Comparison of ENCODE assay signal across 15 cellular contexts in genomic region chr22:36399473-36399780, GRCh38. TPM values are rescaled to one million over a fixed set of nuclear protein-coding genes. Genes with fewer than 3 reads are reported as not detected.
DNase-seq lines count a peak whose midpoint lies in the region; ATAC-seq and TF ChIP-seq lines count a peak whose summit lies in the region.
"Had no signal": no experiment of that assay in that cellular context is flagged by ENCODE, and none has a peak within 500 bp of the region (broad histone marks: within the 10 kb centered on the region; RNA-seq: fewer than 3 reads in every experiment).

No MANE protein-coding gene starts in this region.

- H3K9me3 ChIP-seq in mucosa of rectum (ENCODE audit: control insufficient read depth in 2 of 2, low read length in 2 of 2), result no peaks in the 10 kb centered on the region
- no peaks in the 10 kb centered on the region for H3K9me3 ChIP-seq in smooth muscle cell (replicated peaks; ENCODE audit: low read depth)
- H3K9me3 ChIP-seq: thyroid gland had no signal

- H3K27ac ChIP-seq in mucosa of rectum (ENCODE audit: low read depth in 2 of 2, low read length in 2 of 2) (peak overlapping the region; percentile 83 to 92), smooth muscle cell (ENCODE audit: low read depth) (no peak overlapping the region)
- H3K27ac ChIP-seq: thyroid gland had no signal

- H3K9me3 Mint-ChIP-seq in CD14-positive monocyte, result peaks cover 0 to 2% (median 0%) of the 10 kb centered on the region in 7 donors
- no peaks in the 10 kb centered on the region for H3K9me3 Mint-ChIP-seq in activated B cell treated with CpG ODN at 0.5 μM for 24 hours
- H3K9me3 Mint-ChIP-seq: T-cell had no signal

- TF ChIP-seq CTCF in CD14-positive monocyte (IDR thresholded peaks at IDR 0.05) (no peak), activated B cell treated with CpG ODN at 0.5 μM for 24 hours (IDR thresholded peaks at IDR 0.05) (no peak), smooth muscle cell (IDR thresholded peaks at IDR 0.05; ENCODE audit: borderline replicate concordance, insufficient read depth, poor library complexity, severe bottlenecking) (no peak)

- intact Hi-C loops in CD14-positive monocyte (cut with micrococcal nuclease) (loop anchor here in 1 of 2 donors (5.0 kb wide), 1 partner anchor 48 kb away; no protein-coding TSS in a partner anchor), activated B cell treated with CpG ODN at 0.5 μM for 24 hours (cut with micrococcal nuclease) (no loop called here)

- H3F3A ChIP-seq in smooth muscle cell (ENCODE audit: low read depth), result no peaks in the 10 kb centered on the region

- no peaks in the 10 kb centered on the region for H3K36me3 ChIP-seq in mucosa of rectum (ENCODE audit: control insufficient read depth in 2 of 2, insufficient read depth in 2 of 2, low read length in 2 of 2)
- no peaks in the 10 kb centered on the region for H3K36me3 ChIP-seq in smooth muscle cell (ENCODE audit: low read depth)
- H3K36me3 ChIP-seq: thyroid gland had no signal

- H3K36me3 Mint-ChIP-seq in CD14-positive monocyte, result peaks cover 5 to 9% of the 10 kb centered on the region in 2 donors
- H3K36me3 Mint-ChIP-seq in activated B cell treated with CpG ODN at 0.5 μM for 24 hours (ENCODE audit: low read depth), result no peaks in the 10 kb centered on the region
- H3K36me3 Mint-ChIP-seq: T-cell had no signal

- H3K4me3 Mint-ChIP-seq in CD14-positive monocyte (peak overlapping the region; percentile 8 to 51), activated B cell treated with CpG ODN at 0.5 μM for 24 hours (peak overlapping the region; percentile 9)

- H3K9ac ChIP-seq in mucosa of rectum (ENCODE audit: low read depth in 1 of 2, low read length in 2 of 2) (peak overlapping the region in 1 of 2 donors; percentile 47), smooth muscle cell (ENCODE audit: low read depth) (no peak overlapping the region)

- DNase-seq in CD14-positive monocyte (ENCODE audit: low spot score), result no peak
- peak; percentile 77 for DNase-seq in LoVo (ENCODE audit: low spot score)
- DNase-seq in activated B cell treated with CpG ODN at 0.5 μM for 24 hours, result no peak
- no peak for DNase-seq in smooth muscle cell (lab: John Stamatoyannopoulos, UW; ENCODE audit: unreplicated experiment)
- no peak for DNase-seq in stimulated activated CD4-positive, alpha-beta T cell treated with anti-CD3 and anti-CD28 coated beads, Interleukin-2, amount 100 ng/mL, for 24 hours
- DNase-seq: activated CD4-positive, alpha-beta T cell treated with anti-CD3 and anti-CD28 coated beads, Interleukin-2, amount 50 U/mL, for 1 hour; activated effector memory CD4-positive, alpha-beta T cell treated with Interleukin-2 at 50 U/mL for 16 hours; foreskin fibroblast; NCI-H226; stimulated activated CD4-positive, alpha-beta T cell treated with anti-CD3 and anti-CD28 coated beads, Interleukin-15, amount 100 ng/mL, for 24 hours; T-cell; thyroid gland had no signal

- 96% methylated on average over 3 of the region's 3 CpGs for WGBS in smooth muscle cell (ENCODE audit: low lambda C conversion rate)

- H3K27ac Mint-ChIP-seq in CD14-positive monocyte (peak overlapping the region; percentile 48 to 87 (median 73)), activated B cell treated with CpG ODN at 0.5 μM for 24 hours (no peak overlapping the region)

- peaks cover 84% of the 10 kb centered on the region for H3K4me1 Mint-ChIP-seq in CD14-positive monocyte
- H3K4me1 Mint-ChIP-seq in activated B cell treated with CpG ODN at 0.5 μM for 24 hours, result peaks cover 47% of the 10 kb centered on the region

- H3K4me3 ChIP-seq in mucosa of rectum (ENCODE audit: low read length in 2 of 2) (peak overlapping the region; percentile 24 to 60), smooth muscle cell (no peak overlapping the region)
- H3K4me3 ChIP-seq: thyroid gland had no signal

- peaks cover 0 to 3% (median 0%) of the 10 kb centered on the region in 3 donors for H3K27me3 Mint-ChIP-seq in CD14-positive monocyte (ENCODE audit: low read depth in 3 of 3)
- H3K27me3 Mint-ChIP-seq in activated B cell treated with CpG ODN at 0.5 μM for 24 hours, result no peaks in the 10 kb centered on the region
- H3K27me3 Mint-ChIP-seq: T-cell had no signal

- no peaks in the 10 kb centered on the region for H4K20me1 ChIP-seq in smooth muscle cell (ENCODE audit: low read depth)

- CTCF ChIA-PET in activated B cell treated with CpG ODN at 0.5 μM for 24 hours (lab: Charles Lee), result no interaction called here

- H2AFZ ChIP-seq in smooth muscle cell (ENCODE audit: low read depth), result no peak overlapping the region

- H3K79me2 ChIP-seq in smooth muscle cell (ENCODE audit: low read depth), result no peaks in the 10 kb centered on the region

- H3K4me1 ChIP-seq in mucosa of rectum (ENCODE audit: control insufficient read depth in 2 of 2, insufficient read depth in 2 of 2, low read length in 2 of 2), result peaks cover 17 to 30% of the 10 kb centered on the region in 2 donors
- no peaks in the 10 kb centered on the region for H3K4me1 ChIP-seq in smooth muscle cell (ENCODE audit: low read depth)

- no peaks in the 10 kb centered on the region for H3K27me3 ChIP-seq in mucosa of rectum (ENCODE audit: control insufficient read depth in 2 of 2, insufficient read depth in 2 of 2, low read length in 2 of 2)
- H3K27me3 ChIP-seq in smooth muscle cell (ENCODE audit: low read depth), result no peaks in the 10 kb centered on the region
- H3K27me3 ChIP-seq: thyroid gland had no signal

- ATAC-seq in activated B cell treated with CpG ODN at 0.5 μM for 24 hours (ENCODE audit: low read depth) (peak; percentile 28), HG03135 (IDR thresholded peaks at IDR 0.05; ENCODE audit: unreplicated experiment) (no peak), HG02870 (IDR thresholded peaks at IDR 0.05; ENCODE audit: unreplicated experiment) (no peak)

- POLR2A ChIA-PET in activated B cell treated with CpG ODN at 0.5 μM for 24 hours (lab: Charles Lee), result no interaction called here

- no peak overlapping the region for H3K4me2 ChIP-seq in smooth muscle cell

RNA-seq across cellular contexts. Expression of gene MYH9, which starts 11.7 kb away (rescaled TPM):
- polyA plus RNA-seq in CD14-positive monocyte, result 10 to 100 TPM; 35.6 to 79.5 TPM
- 714 and 755 TPM in 2 replicates for total RNA-seq in activated B cell treated with CpG ODN at 0.5 μM for 24 hours
- 350 and 378 TPM in 2 replicates for total RNA-seq in smooth muscle cell
- polyA plus RNA-seq in smooth muscle cell, result 361 and 382 TPM in 2 replicates
